ENCODE assay signal across 18 cellular contexts in the genomic region with DNA sequence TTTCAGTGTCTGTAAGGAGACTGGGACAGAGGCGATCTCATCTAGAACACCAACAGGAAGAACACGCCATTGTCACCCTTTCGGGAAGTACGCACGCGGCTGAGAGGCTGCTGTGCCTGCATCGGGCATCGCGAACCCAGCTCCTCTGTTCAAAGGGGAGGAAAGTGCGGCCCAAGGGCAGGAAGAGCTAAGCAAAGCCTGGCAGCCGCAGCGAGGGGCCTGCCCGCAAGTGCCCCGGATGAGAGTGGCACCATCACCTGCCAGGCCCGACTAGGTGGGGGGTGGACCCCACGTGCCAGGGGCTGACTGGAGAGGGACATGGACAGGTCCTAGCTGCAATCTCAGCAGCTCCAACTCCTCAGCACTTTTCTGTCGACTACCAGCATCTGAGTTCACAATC. TPM values are rescaled to one million over a fixed set of nuclear protein-coding genes. Genes with fewer than 3 reads are reported as not detected.
DNase-seq lines count a peak whose midpoint lies in the region; ATAC-seq and TF ChIP-seq lines count a peak whose summit lies in the region.
"Had no signal": no experiment of that assay in that cellular context is flagged by ENCODE, and none has a peak within 500 bp of the region (broad histone marks: within the 10 kb centered on the region; RNA-seq: fewer than 3 reads in every experiment).

No MANE protein-coding gene starts in this region.

- H3K36me3 ChIP-seq in NT2/D1 (ENCODE audit: insufficient read depth, insufficient read length, low read length) (peaks cover 79% of the 10 kb centered on the region), esophagus (ENCODE audit: control insufficient read depth in 2 of 2, insufficient read depth in 2 of 2, low read length in 1 of 2) (peaks cover 12 to 63% of the 10 kb centered on the region in 2 donors), osteoblast (ENCODE audit: insufficient read depth, low read length) (peaks cover 50% of the 10 kb centered on the region), transverse colon (peaks cover 0 to 38% (median 18%) of the 10 kb centered on the region in 4 donors)

- H3K9me3 ChIP-seq in H9 (ENCODE audit: control insufficient read depth, low read depth, low read length) (no peaks in the 10 kb centered on the region), NT2/D1 (ENCODE audit: insufficient read depth, low read length) (no peaks in the 10 kb centered on the region), esophagus (ENCODE audit: control insufficient read depth in 2 of 2, insufficient read depth in 1 of 2, low read depth in 1 of 2, low read length in 1 of 2) (no peaks in the 10 kb centered on the region), osteoblast (ENCODE audit: low read depth, low read length) (no peaks in the 10 kb centered on the region), transverse colon (no peaks in the 10 kb centered on the region)
- H3K9me3 ChIP-seq: BLaER1 treated with 17β-estradiol and CSF1 and Interleukin-3, amounts not matched to agents 10 nM and 100 nM; SJSA1 had no signal

- no peak overlapping the region for H3K9ac ChIP-seq in H9 (ENCODE audit: extremely low read depth, insufficient read length, low read length)
- peak overlapping the region; percentile 72 for H3K9ac ChIP-seq in NT2/D1 (ENCODE audit: insufficient read length, low read depth)
- H3K9ac ChIP-seq: BLaER1 treated with 17β-estradiol and CSF1 and Interleukin-3, amounts not matched to agents 10 nM and 100 nM had no signal

- H3K14ac ChIP-seq in H9 (ENCODE audit: insufficient read depth, low read length), result no peak overlapping the region

- H2BK15ac ChIP-seq in H9 (ENCODE audit: low read depth, low read length), result no peak overlapping the region

- no peak overlapping the region for H3K56ac ChIP-seq in H9 (ENCODE audit: insufficient read length, low read depth, low read length)

- in situ Hi-C loops in transverse colon (cut with MboI; ENCODE audit: low pct_ligation_motif_present in 1 of 4, low pct_unique_long_range_greater_than_20kb in 1 of 4, low sequenced_read_pairs in 3 of 4), result no loop called here

- H3K4me1 ChIP-seq in H9 (ENCODE audit: insufficient read depth, low read length), result no peaks in the 10 kb centered on the region
- peaks cover 22% of the 10 kb centered on the region for H3K4me1 ChIP-seq in NT2/D1 (ENCODE audit: insufficient read depth, insufficient read length)
- peaks cover 0 to 7% of the 10 kb centered on the region in 2 donors for H3K4me1 ChIP-seq in esophagus (ENCODE audit: control insufficient read depth in 2 of 2, insufficient read depth in 2 of 2, low read length in 1 of 2)
- no peaks in the 10 kb centered on the region for H3K4me1 ChIP-seq in osteoblast (ENCODE audit: insufficient read depth, low read length)
- H3K4me1 ChIP-seq in transverse colon, result no peaks in the 10 kb centered on the region
- H3K4me1 ChIP-seq: SJSA1 had no signal

- TF ChIP-seq EP300 in transverse colon (IDR thresholded peaks at IDR 0.05; ENCODE audit: low read depth), result no peak

- no peak overlapping the region for H2BK120ac ChIP-seq in H9 (ENCODE audit: low read depth, low read length, poor library complexity, severe bottlenecking)

- H3K4ac ChIP-seq in H9 (ENCODE audit: low read depth, low read length), result no peak overlapping the region

- H4K91ac ChIP-seq in H9 (ENCODE audit: insufficient read length, low read depth, low read length), result no peak overlapping the region

- no peak overlapping the region for H3K4me3 Mint-ChIP-seq in H9
- H3K4me3 Mint-ChIP-seq in activated CD8-positive, alpha-beta memory T cell treated with anti-CD3 and anti-CD28 coated beads, Interleukin-2, amount 10 ng/mL, durations not matched to agents 7 days and 5 days, result no peak overlapping the region
- H3K4me3 Mint-ChIP-seq: CD8-positive, alpha-beta memory T cell had no signal

- H3K36me3 Mint-ChIP-seq in H9 (ENCODE audit: insufficient read depth in 1 of 3, low read depth in 3 of 3), result peaks cover 9 to 63% (median 58%) of the 10 kb centered on the region in 3 experiments
- H3K36me3 Mint-ChIP-seq in activated CD8-positive, alpha-beta memory T cell treated with anti-CD3 and anti-CD28 coated beads, Interleukin-2, amount 10 ng/mL, durations not matched to agents 7 days and 5 days, result peaks cover 7% of the 10 kb centered on the region

- no peak overlapping the region for H4K5ac ChIP-seq in H9 (ENCODE audit: insufficient read length, low read depth, low read length)

- H3K4me3 ChIP-seq in NT2/D1 (ENCODE audit: insufficient read length, low read depth) (peak overlapping the region; percentile 4), esophagus (ENCODE audit: low read depth in 1 of 2, low read length in 2 of 2) (no peak overlapping the region), osteoblast (ENCODE audit: insufficient read depth, low read length) (no peak overlapping the region), transverse colon (no peak overlapping the region)
- H3K4me3 ChIP-seq: BLaER1 treated with 17β-estradiol and CSF1 and Interleukin-3, amounts not matched to agents 10 nM and 100 nM; SJSA1 had no signal

- H3K27ac Mint-ChIP-seq in H9, result peak overlapping the region; percentile 66 to 91 (median 67); a peak in 4 of 7 replicates
- H3K27ac Mint-ChIP-seq in activated CD8-positive, alpha-beta memory T cell treated with anti-CD3 and anti-CD28 coated beads, Interleukin-2, amount 10 ng/mL, durations not matched to agents 7 days and 5 days, result no peak overlapping the region

- no peak for ATAC-seq in GM19023 (IDR thresholded peaks at IDR 0.05; ENCODE audit: unreplicated experiment)
- no peak for ATAC-seq in activated CD8-positive, alpha-beta memory T cell treated with anti-CD3 and anti-CD28 coated beads, Interleukin-2, amount 10 ng/mL, durations not matched to agents 7 days and 5 days
- ATAC-seq: HCT116, PC-3 had no signal

- no peak overlapping the region for H3K27ac ChIP-seq in H9 (ENCODE audit: insufficient read length, low read depth, low read length)
- peak overlapping the region; percentile 11 to 14 for H3K27ac ChIP-seq in esophagus (ENCODE audit: low read depth in 2 of 2, low read length in 1 of 2)
- no peak overlapping the region for H3K27ac ChIP-seq in osteoblast (ENCODE audit: low read depth, low read length)
- no peak overlapping the region for H3K27ac ChIP-seq in transverse colon
- H3K27ac ChIP-seq: BLaER1 treated with 17β-estradiol and CSF1 and Interleukin-3, amounts not matched to agents 10 nM and 100 nM; SJSA1 had no signal

- no CpG with 5 or more reads among the region's 17 CpGs for WGBS in H9 (ENCODE audit: extremely low coverage, insufficient read length, low lambda C conversion rate)
- 87 to 92% methylated on average over 16 to 17 of the region's 17 CpGs for WGBS in esophagus, 2 donors
- 97% methylated on average over 17 of the region's 17 CpGs; no CpG with 5 or more reads in 1 of the 2 donors for whole genome bisulfite sequencing in transverse colon (ENCODE audit: low coverage in 1 of 2), 2 donors

- no peak overlapping the region for H2AFZ ChIP-seq in H9 (ENCODE audit: low read length)
- no peak overlapping the region for H2AFZ ChIP-seq in osteoblast (ENCODE audit: low read length)

- H3K79me1 ChIP-seq in H9 (ENCODE audit: insufficient read depth, low read depth, low read length, poor library complexity, severe bottlenecking), result no peaks in the 10 kb centered on the region

- no peak for DNase-seq in H9
- DNase-seq in NT2/D1 (ENCODE audit: low read depth, low spot score), result no peak
- peak; percentile 89 for DNase-seq in osteoblast (ENCODE audit: insufficient read length, low spot score, missing footprints)
- no peak for DNase-seq in activated CD8-positive, alpha-beta memory T cell treated with anti-CD3 and anti-CD28 coated beads, Interleukin-2, amount 10 ng/mL, durations not matched to agents 7 days and 5 days
- no peak for DNase-seq in transverse colon
- DNase-seq: CD8-positive, alpha-beta memory T cell; DMS79; NCI-H1417; NCI-H187; NCI-H2107; NCI-H510A treated with DMSO at 0.1 percent for 48 hours; NCI-H82; PC-3 had no signal

- no peaks in the 10 kb centered on the region for H3K27me3 Mint-ChIP-seq in H9 (ENCODE audit: low read depth)
- H3K27me3 Mint-ChIP-seq in activated CD8-positive, alpha-beta memory T cell treated with anti-CD3 and anti-CD28 coated beads, Interleukin-2, amount 10 ng/mL, durations not matched to agents 7 days and 5 days, result no peaks in the 10 kb centered on the region
- H3K27me3 Mint-ChIP-seq: CD8-positive, alpha-beta memory T cell had no signal

- H3K23me2 ChIP-seq in H9 (ENCODE audit: insufficient read length, low read depth, low read length, poor library complexity, severe bottlenecking), result no peaks in the 10 kb centered on the region

- peaks cover 4 to 18% of the 10 kb centered on the region in 2 experiments for H3K4me1 Mint-ChIP-seq in H9
- peaks cover 4% of the 10 kb centered on the region for H3K4me1 Mint-ChIP-seq in activated CD8-positive, alpha-beta memory T cell treated with anti-CD3 and anti-CD28 coated beads, Interleukin-2, amount 10 ng/mL, durations not matched to agents 7 days and 5 days
- H3K4me1 Mint-ChIP-seq: CD8-positive, alpha-beta memory T cell had no signal

- H2BK20ac ChIP-seq in H9 (ENCODE audit: low read depth, low read length, poor library complexity, severe bottlenecking), result no peak overlapping the region

- no peak overlapping the region for H2BK5ac ChIP-seq in H9 (ENCODE audit: insufficient read length, low read length)

- H3K27me3 ChIP-seq in H9 (ENCODE audit: insufficient read depth, low read length) (no peaks in the 10 kb centered on the region), NT2/D1 (ENCODE audit: insufficient read depth, insufficient read length) (no peaks in the 10 kb centered on the region), esophagus (ENCODE audit: control insufficient read depth in 1 of 2, insufficient read depth in 2 of 2, low read length in 2 of 2) (no peaks in the 10 kb centered on the region), osteoblast (ENCODE audit: insufficient read depth, low read length) (no peaks in the 10 kb centered on the region), transverse colon (no peaks in the 10 kb centered on the region)
- H3K27me3 ChIP-seq: BLaER1 treated with 17β-estradiol and CSF1 and Interleukin-3, amounts not matched to agents 10 nM and 100 nM; SJSA1 had no signal

- H4K8ac ChIP-seq in H9 (replicated peaks; ENCODE audit: insufficient read length, low read depth, low read length), result no peak overlapping the region

- H2AK5ac ChIP-seq in H9 (ENCODE audit: insufficient read length, low read length), result no peak overlapping the region

- H3K4me2 ChIP-seq in H9 (ENCODE audit: insufficient read depth, insufficient read length, low read length) (no peak overlapping the region), osteoblast (ENCODE audit: insufficient read depth, low read length) (no peak overlapping the region)

- H4K20me1 ChIP-seq in H9 (ENCODE audit: control insufficient read depth, insufficient read depth, insufficient read length) (no peaks in the 10 kb centered on the region), osteoblast (ENCODE audit: insufficient read depth, low read length) (no peaks in the 10 kb centered on the region)

- no peak overlapping the region for H3K18ac ChIP-seq in H9 (ENCODE audit: insufficient read length, low read depth, low read length)

- no peak for TF ChIP-seq POLR2A in transverse colon (IDR thresholded peaks at IDR 0.05)

- H2BK12ac ChIP-seq in H9 (ENCODE audit: insufficient read length, low read depth, low read length), result no peak overlapping the region

- H3K23ac ChIP-seq in H9 (ENCODE audit: insufficient read length, low read depth, low read length), result no peak overlapping the region

- intact Hi-C loops in transverse colon (cut with DNase I; ENCODE audit: low total_unique reads), result no loop called here

- H3K9me3 Mint-ChIP-seq in H9, result no peaks in the 10 kb centered on the region
- H3K9me3 Mint-ChIP-seq in activated CD8-positive, alpha-beta memory T cell treated with anti-CD3 and anti-CD28 coated beads, Interleukin-2, amount 10 ng/mL, durations not matched to agents 7 days and 5 days (ENCODE audit: low read depth), result no peaks in the 10 kb centered on the region
- H3K9me3 Mint-ChIP-seq: CD8-positive, alpha-beta memory T cell had no signal

- TF ChIP-seq CTCF in H9 (conservative IDR thresholded peaks at IDR 0.05) (no peak), osteoblast (IDR thresholded peaks at IDR 0.05; ENCODE audit: extremely low read depth, low read depth, low read length) (no peak), transverse colon (IDR thresholded peaks at IDR 0.05) (no peak)

- CTCF ChIA-PET in activated CD8-positive, alpha-beta memory T cell treated with anti-CD3 and anti-CD28 coated beads, Interleukin-2, amount 10 ng/mL, durations not matched to agents 7 days and 5 days (lab: Charles Lee), result interaction anchor here (1.2 to 1.5 kb wide), 2 partner anchors 12 to 13 kb away, joined by 3 to 5 read pairs; no protein-coding TSS in a partner anchor

- H3K79me2 ChIP-seq in H9 (ENCODE audit: insufficient read depth, low read length) (no peaks in the 10 kb centered on the region), osteoblast (ENCODE audit: insufficient read depth, low read length) (no peaks in the 10 kb centered on the region)

- no peak overlapping the region for H3T11ph ChIP-seq in H9 (ENCODE audit: low read length)

RNA-seq across cellular contexts. Expression of gene TPRG1L, which starts 7.5 kb away (rescaled TPM):
- 24.0 and 24.7 TPM in 2 replicates for total RNA-seq in H9 (2021)
- polyA plus RNA-seq in esophagus, result 10 to 100 TPM; 20.1 to 32.8 TPM
- total RNA-seq in osteoblast, result 30.9 and 35.8 TPM in 2 replicates
- total RNA-seq in activated CD8-positive, alpha-beta memory T cell treated with anti-CD3 and anti-CD28 coated beads, Interleukin-2, amount 10 ng/mL, durations not matched to agents 7 days and 5 days, result 10 to 100 TPM in 1 of 2 experiments, 1 to 10 TPM in 1; 8.6 to 13.2 TPM
- 10 to 100 TPM; 24.5 to 86.8 (median 56.0) TPM for total RNA-seq in transverse colon

RNA-seq across cellular contexts. Expression of gene WRAP73, which starts 17.6 kb away (rescaled TPM):
- total RNA-seq in H9 (2021) (28.4 and 33.8 TPM in 2 replicates), osteoblast (9.8 and 12.4 TPM in 2 replicates), transverse colon (10 to 100 TPM; 19.7 to 30.4 (median 25.5) TPM)
- polyA plus RNA-seq in esophagus, result 10 to 100 TPM; 13.6 to 16.4 TPM
- total RNA-seq in activated CD8-positive, alpha-beta memory T cell treated with anti-CD3 and anti-CD28 coated beads, Interleukin-2, amount 10 ng/mL, durations not matched to agents 7 days and 5 days, result 10 to 100 TPM; 38.1 to 43.8 TPM

RNA-seq across cellular contexts. Expression of gene TP73, which starts 20.0 kb away (rescaled TPM):
- total RNA-seq in H9 (2021), result 4.7 and 4.9 TPM in 2 replicates
- polyA plus RNA-seq in esophagus, result 1 to 10 TPM; 3.5 to 6.0 TPM
- not detected in 2 replicates for total RNA-seq in osteoblast
- 10 to 100 TPM in 1 of 2 experiments, 1 to 10 TPM in 1; 2.1 to 15.2 TPM for total RNA-seq in activated CD8-positive, alpha-beta memory T cell treated with anti-CD3 and anti-CD28 coated beads, Interleukin-2, amount 10 ng/mL, durations not matched to agents 7 days and 5 days
- total RNA-seq in transverse colon, result under 1 TPM in 2 of 4 donors, not detected in 2; 0.20 to 0.32 TPM

RNA-seq across cellular contexts. Expression of gene MEGF6, which starts 21.0 kb away (rescaled TPM):
- 19.9 and 21.3 TPM in 2 replicates for total RNA-seq in H9 (2021)
- polyA plus RNA-seq in esophagus, result 10 to 100 TPM; 11.8 to 23.7 TPM
- 61.9 and 85.4 TPM in 2 replicates for total RNA-seq in osteoblast
- total RNA-seq in activated CD8-positive, alpha-beta memory T cell treated with anti-CD3 and anti-CD28 coated beads, Interleukin-2, amount 10 ng/mL, durations not matched to agents 7 days and 5 days, result 10 to 100 TPM in 1 of 2 experiments, 1 to 10 TPM in 1; 2.1 to 11.2 TPM
- 10 to 100 TPM in 2 of 4 donors, 1 to 10 TPM in 2; 4.1 to 27.1 (median 11.4) TPM for total RNA-seq in transverse colon

Comparison
In these comparisons a context has a peak if more than half of its experiments do, and no peak if none do; other contexts are left out.
1. H3K27ac ChIP-seq: peak in esophagus (2 of 2); none in H9 (single experiment), osteoblast (single experiment) and transverse colon (0 of 4).